Comparison of ENCODE assay signal across 1 cellular context in genomic region chr4:24570574-24571236, GRCh38.
TF ChIP-seq lines count a peak whose summit lies in the region.

No MANE protein-coding gene starts in this region.

TF ChIP-seq in GM23338, 12 proteins besides CTCF, POLR2A, EP300 and RAD21 (continued from another document):
- no peak for TF ChIP-seq ZNF462 (CRISPR knock-in tag; IDR thresholded peaks at IDR 0.05)
- no peak for TF ChIP-seq CREB1 (CRISPR knock-in tag; IDR thresholded peaks at IDR 0.05; ENCODE audit: low read depth)
- no peak for TF ChIP-seq JUNB (IDR thresholded peaks at IDR 0.05; ENCODE audit: unreplicated experiment)
- TF ChIP-seq ZNF331 (CRISPR knock-in tag; IDR thresholded peaks at IDR 0.05; ENCODE audit: low read depth): no peak
- no peak for TF ChIP-seq EZH2phosphoT487 (IDR thresholded peaks at IDR 0.05; ENCODE audit: unreplicated experiment)
- no peak for TF ChIP-seq REST (IDR thresholded peaks at IDR 0.05; ENCODE audit: unreplicated experiment)
- no peak for TF ChIP-seq STAT1 (IDR thresholded peaks at IDR 0.05; ENCODE audit: unreplicated experiment)
- TF ChIP-seq ZNF114 (CRISPR knock-in tag; IDR thresholded peaks at IDR 0.05): no peak
- TF ChIP-seq ETS1 (IDR thresholded peaks at IDR 0.05): no peak
- TF ChIP-seq NANOG (IDR thresholded peaks at IDR 0.05; ENCODE audit: borderline replicate concordance): no peak
- no peak for TF ChIP-seq EZH2 (IDR thresholded peaks at IDR 0.05; ENCODE audit: low read depth, unreplicated experiment)
